In the genomic region with DNA sequence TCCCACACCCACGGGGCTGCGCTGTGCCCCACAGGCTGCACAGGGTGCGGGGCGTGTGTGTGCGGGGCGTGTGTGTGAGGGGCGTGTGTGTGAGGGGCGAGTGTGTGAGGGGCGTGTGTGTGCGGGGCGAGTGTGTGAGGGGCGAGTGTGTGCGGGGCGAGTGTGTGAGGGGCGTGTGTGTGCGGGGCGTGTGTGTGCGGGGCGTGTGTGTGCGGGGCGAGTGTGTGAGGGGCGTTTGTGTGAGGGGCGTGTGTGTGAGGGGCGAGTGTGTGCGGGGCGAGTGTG, we compare ENCODE assay signal across 19 cellular contexts.
DNase-seq lines count a peak whose midpoint lies in the region; ATAC-seq and TF ChIP-seq lines count a peak whose summit lies in the region.
"Had no signal": no experiment of that assay in that cellular context is flagged by ENCODE, and none has a peak within 500 bp of the region (broad histone marks: within the 10 kb centered on the region; RNA-seq: fewer than 3 reads in every experiment).

No MANE protein-coding gene starts in this region.

- H3K4me1 Mint-ChIP-seq in endodermal cell = no peaks in the 10 kb centered on the region
- H3K4me1 Mint-ChIP-seq in neural progenitor cell = peaks cover 18% of the 10 kb centered on the region
- H3K4me1 Mint-ChIP-seq: B cell; CD4-positive, CD25-positive, alpha-beta regulatory T cell; CD8-positive, alpha-beta memory T cell had no signal

- H3K36me3 Mint-ChIP-seq in endodermal cell (ENCODE audit: low read depth) (no peaks in the 10 kb centered on the region), neural progenitor cell (no peaks in the 10 kb centered on the region)
- H3K36me3 Mint-ChIP-seq: CD4-positive, CD25-positive, alpha-beta regulatory T cell; CD8-positive, alpha-beta memory T cell had no signal

- H3K79me2 ChIP-seq in neural progenitor cell (ENCODE audit: low read depth) = no peaks in the 10 kb centered on the region

- POLR2A ChIA-PET in IMR-90 (lab: Charles Lee; ENCODE audit: unreplicated experiment) = no interaction called here

- H2BK15ac ChIP-seq in IMR-90 (ENCODE audit: low read depth, low read length) = no peak overlapping the region

- WGBS in IMR-90 (ENCODE audit: extremely low coverage in 2 of 2, insufficient read length in 1 of 2), 2 experiments = 100% methylated on average over 4 of the region's 26 CpGs; no CpG with 5 or more reads in 1 of the 2 experiments
- WGBS in endodermal cell (ENCODE audit: insufficient coverage in 1 of 2, insufficient read length in 1 of 2), 2 experiments = 90% methylated on average over 7 of the region's 26 CpGs; no CpG with 5 or more reads in 1 of the 2 experiments

- no peak overlapping the region for H2AFZ ChIP-seq in IMR-90 (replicated peaks; ENCODE audit: low read length, poor library complexity)
- H2AFZ ChIP-seq in neural progenitor cell (replicated peaks) = no peak overlapping the region

- no peak overlapping the region for H4K5ac ChIP-seq in IMR-90 (ENCODE audit: low read depth, low read length)

- H4K91ac ChIP-seq in IMR-90 (ENCODE audit: insufficient read depth, low read depth, low read length) = no peak overlapping the region

- no peak overlapping the region for H3K18ac ChIP-seq in IMR-90 (ENCODE audit: low read depth, low read length)

- DNase-seq in Right ventricle myocardium inferior (ENCODE audit: missing footprints) (peak; percentile 7), Right ventricle myocardium superior (no peak), IMR-90 (no peak), endodermal cell (no peak), neural progenitor cell (ENCODE audit: low spot score) (no peak), colonic mucosa (no peak), kidney glomerular epithelial cell (lab: John Stamatoyannopoulos, UW) (no peak), NCI-H1436 treated with DMSO at 0.1 percent for 48 hours (lab: John Stamatoyannopoulos, UW) (no peak)
- DNase-seq: CD4-positive, CD25-positive, alpha-beta regulatory T cell; DMS 273 treated with DMSO at 0.1 percent for 48 hours; DMS79 treated with DMSO at 0.1 percent for 48 hours; GF-D8; H9 had no signal

- TF ChIP-seq POLR2A in IMR-90 (IDR thresholded peaks at IDR 0.05; ENCODE audit: low read depth, low read length) = no peak

- H3K36me3 ChIP-seq in IMR-90 (ENCODE audit: control insufficient read depth, insufficient read depth, low read length) (no peaks in the 10 kb centered on the region), endodermal cell (ENCODE audit: control insufficient read depth, insufficient read depth, low read length) (no peaks in the 10 kb centered on the region), neural progenitor cell (no peaks in the 10 kb centered on the region), colonic mucosa (no peaks in the 10 kb centered on the region)
- H3K36me3 ChIP-seq: BLaER1 had no signal

- H2BK120ac ChIP-seq in IMR-90 (ENCODE audit: low read depth, low read length) = no peak overlapping the region

- ATAC-seq in Right ventricle myocardium inferior (no peak), Right ventricle myocardium superior (ENCODE audit: poor library complexity) (no peak), IMR-90 (ENCODE audit: low read depth) (no peak)
- ATAC-seq: HCT116 had no signal

- no peak overlapping the region for H3K4me2 ChIP-seq in IMR-90 (ENCODE audit: low read depth, low read length)
- no peak overlapping the region for H3K4me2 ChIP-seq in neural progenitor cell
- H3K4me2 ChIP-seq: BLaER1 had no signal

- peak overlapping the region; percentile 52 for H2AK9ac ChIP-seq in IMR-90 (replicated peaks; ENCODE audit: low read depth, low read length, poor library complexity)

- no TSS peak for BruUV-seq in IMR-90 (replicated peaks; lab: Mats Ljungman, UMichigan)

- H3K23ac ChIP-seq in IMR-90 (ENCODE audit: low read depth, low read length) = no peak overlapping the region

- H3K27me3 Mint-ChIP-seq in endodermal cell (ENCODE audit: insufficient read depth) (no peaks in the 10 kb centered on the region), neural progenitor cell (ENCODE audit: insufficient read depth, low read depth) (peaks cover 8% of the 10 kb centered on the region)

- H3K9me3 ChIP-seq in IMR-90 (ENCODE audit: control insufficient read depth, insufficient read depth, low read length) (no peaks in the 10 kb centered on the region), endodermal cell (ENCODE audit: control insufficient read depth, low read length) (no peaks in the 10 kb centered on the region), neural progenitor cell (ENCODE audit: low read depth) (no peaks in the 10 kb centered on the region), colonic mucosa (no peaks in the 10 kb centered on the region)
- H3K9me3 ChIP-seq: BLaER1 had no signal

- dilution Hi-C loops in IMR-90 (cut with HindIII; ENCODE audit: low sequenced_read_pairs, unreplicated experiment) = no loop called here

- H3K9me3 Mint-ChIP-seq in endodermal cell (no peaks in the 10 kb centered on the region), neural progenitor cell (no peaks in the 10 kb centered on the region)
- H3K9me3 Mint-ChIP-seq: CD4-positive, CD25-positive, alpha-beta regulatory T cell; CD8-positive, alpha-beta memory T cell; H9 had no signal

- no peak overlapping the region for H4K8ac ChIP-seq in IMR-90 (ENCODE audit: low read depth in 2 of 2, low read length in 2 of 2)

- no peaks in the 10 kb centered on the region; the same call in 1 of the 2 replicates for H3K9me1 ChIP-seq in IMR-90 (ENCODE audit: insufficient read depth, low read length)

- H3K4me3 Mint-ChIP-seq in endodermal cell (no peak overlapping the region), neural progenitor cell (no peak overlapping the region)
- H3K4me3 Mint-ChIP-seq: B cell; CD4-positive, CD25-positive, alpha-beta regulatory T cell; CD8-positive, alpha-beta memory T cell; H9 had no signal

- no peaks in the 10 kb centered on the region for H3K79me1 ChIP-seq in IMR-90 (ENCODE audit: low read depth in 1 of 2, low read length in 2 of 2)

- H3K4ac ChIP-seq in IMR-90 (ENCODE audit: low read depth, low read length) = no peak overlapping the region

- TF ChIP-seq CTCF in IMR-90 (conservative IDR thresholded peaks at IDR 0.05; ENCODE audit: low read depth, low read length) (no peak), endodermal cell (conservative IDR thresholded peaks at IDR 0.05) (no peak), neural progenitor cell (IDR thresholded peaks at IDR 0.05) (no peak), colonic mucosa (IDR thresholded peaks at IDR 0.05) (no peak)

- H3K56ac ChIP-seq in IMR-90 (ENCODE audit: extremely low read depth, insufficient read depth, low read length) = no peak overlapping the region

- H4K20me1 ChIP-seq in IMR-90 (ENCODE audit: insufficient read depth, low read length) (no peaks in the 10 kb centered on the region), neural progenitor cell (ENCODE audit: low read depth) (no peaks in the 10 kb centered on the region)

- H3K27ac ChIP-seq in IMR-90 (ENCODE audit: insufficient read depth, low read length) (no peak overlapping the region), endodermal cell (ENCODE audit: low read depth, low read length) (peak overlapping the region; percentile 97), neural progenitor cell (peak overlapping the region; percentile 82), colonic mucosa (no peak overlapping the region)
- H3K27ac ChIP-seq: 22Rv1, BLaER1, C4-2B had no signal

- H3K4me1 ChIP-seq in IMR-90 (ENCODE audit: control insufficient read depth, insufficient read depth, low read length) (peaks cover 10% of the 10 kb centered on the region), endodermal cell (ENCODE audit: control insufficient read depth, insufficient read depth, low read length) (no peaks in the 10 kb centered on the region), neural progenitor cell (peaks cover 4% of the 10 kb centered on the region), colonic mucosa (no peaks in the 10 kb centered on the region)

- no peak overlapping the region for H3K4me3 ChIP-seq in IMR-90 (ENCODE audit: insufficient read depth, low read depth, low read length)
- no peak overlapping the region for H3K4me3 ChIP-seq in endodermal cell (ENCODE audit: low read length)
- no peak overlapping the region for H3K4me3 ChIP-seq in neural progenitor cell
- no peak overlapping the region for H3K4me3 ChIP-seq in colonic mucosa
- H3K4me3 ChIP-seq: BLaER1 had no signal

- H3F3A ChIP-seq in neural progenitor cell (ENCODE audit: low read depth) = peaks cover 7% of the 10 kb centered on the region

- H2BK20ac ChIP-seq in IMR-90 (ENCODE audit: low read depth, low read length) = no peak overlapping the region

- H3K27me3 ChIP-seq in IMR-90 (ENCODE audit: control insufficient read depth, insufficient read depth, low read length) (peaks cover 12% of the 10 kb centered on the region), endodermal cell (ENCODE audit: control insufficient read depth, insufficient read depth, low read length, poor library complexity, severe bottlenecking) (no peaks in the 10 kb centered on the region), neural progenitor cell (no peaks in the 10 kb centered on the region), colonic mucosa (peaks cover 4% of the 10 kb centered on the region)

- no peak overlapping the region for H3K14ac ChIP-seq in IMR-90 (replicated peaks; ENCODE audit: low read depth, low read length)

- H2BK5ac ChIP-seq in IMR-90 (ENCODE audit: low read depth, low read length, poor library complexity, severe bottlenecking) = no peak overlapping the region

- H3K27ac Mint-ChIP-seq in endodermal cell (no peak overlapping the region), neural progenitor cell (peak overlapping the region; percentile 66)
- H3K27ac Mint-ChIP-seq: B cell; CD4-positive, CD25-positive, alpha-beta regulatory T cell; CD8-positive, alpha-beta memory T cell; H9 had no signal

- in situ Hi-C loops in IMR-90 (cut with MboI; ENCODE audit: low sequenced_read_pairs) = no loop called here

- TF ChIP-seq RAD21 in IMR-90 (IDR thresholded peaks at IDR 0.05; ENCODE audit: low read length) = no peak

- no peak overlapping the region for H2AK5ac ChIP-seq in IMR-90 (ENCODE audit: low read depth, low read length)

- CTCF ChIA-PET in IMR-90 (lab: Yijun Ruan, JAX) = no interaction called here

- intact Hi-C loops in Right ventricle myocardium inferior (cut with DNase I) = no loop called here
- intact Hi-C loops in Right ventricle myocardium superior (cut with DNase I) = no loop called here
- intact Hi-C loops in IMR-90 (cut with micrococcal nuclease) = no loop called here
- intact Hi-C loops in colonic mucosa (cut with DNase I) = no loop called here

- H3K9ac ChIP-seq in IMR-90 (ENCODE audit: low read depth, low read length) = no peak overlapping the region
- H3K9ac ChIP-seq in endodermal cell (ENCODE audit: extremely low read depth, low read length, poor library complexity, severe bottlenecking) = no peak overlapping the region
- no peak overlapping the region for H3K9ac ChIP-seq in neural progenitor cell
- no peak overlapping the region for H3K9ac ChIP-seq in colonic mucosa (ENCODE audit: low read depth in 2 of 2, low read length in 2 of 2)
- H3K9ac ChIP-seq: BLaER1 had no signal

TF ChIP-seq in IMR-90, 13 proteins besides CTCF, POLR2A, EP300 and RAD21 (continues in another document):
- TF ChIP-seq MXI1 (IDR thresholded peaks at IDR 0.05; ENCODE audit: borderline replicate concordance, low read depth, low read length) = no peak
- TF ChIP-seq SMC3 (IDR thresholded peaks at IDR 0.05; ENCODE audit: low read depth, low read length) = no peak
- TF ChIP-seq NFE2L2 (IDR thresholded peaks at IDR 0.05; ENCODE audit: low read depth, low read length) = no peak

Comparison
In these comparisons a context has a peak if more than half of its experiments do, and no peak if none do; other contexts are left out.
1. H3K27ac ChIP-seq: peak in endodermal cell (single experiment) and neural progenitor cell (single experiment); none in IMR-90 (single experiment) and colonic mucosa (single experiment).